Comparison of ENCODE assay signal across 2 cellular contexts in genomic region chr1:156869455-156869854, GRCh38.
TF ChIP-seq lines count a peak whose summit lies in the region.

No MANE protein-coding gene starts in this region.

TF ChIP-seq in IMR-90, 13 proteins besides CTCF, POLR2A, EP300 and RAD21:
- TF ChIP-seq MAZ (IDR thresholded peaks at IDR 0.05; ENCODE audit: borderline replicate concordance, low read depth, low read length) (no peak), MXI1 (IDR thresholded peaks at IDR 0.05; ENCODE audit: borderline replicate concordance, low read depth, low read length) (no peak), SMC3 (IDR thresholded peaks at IDR 0.05; ENCODE audit: low read depth, low read length) (no peak), NFE2L2 (IDR thresholded peaks at IDR 0.05; ENCODE audit: low read depth, low read length) (no peak), MAFK (IDR thresholded peaks at IDR 0.05; ENCODE audit: low read depth, low read length) (no peak), CEBPB (IDR thresholded peaks at IDR 0.05; ENCODE audit: low read depth, low read length) (no peak), RFX5 (IDR thresholded peaks at IDR 0.05; ENCODE audit: low read depth, low read length) (no peak), BHLHE40 (IDR thresholded peaks at IDR 0.05; ENCODE audit: low read depth, low read length) (no peak), RCOR1 (IDR thresholded peaks at IDR 0.05; ENCODE audit: insufficient replicate concordance, low read length) (no peak), FOS (IDR thresholded peaks at IDR 0.05; ENCODE audit: low read depth, low read length) (no peak), CHD1 (IDR thresholded peaks at IDR 0.05; ENCODE audit: low read depth, low read length) (no peak)
- TF ChIP-seq, protein P1, sequence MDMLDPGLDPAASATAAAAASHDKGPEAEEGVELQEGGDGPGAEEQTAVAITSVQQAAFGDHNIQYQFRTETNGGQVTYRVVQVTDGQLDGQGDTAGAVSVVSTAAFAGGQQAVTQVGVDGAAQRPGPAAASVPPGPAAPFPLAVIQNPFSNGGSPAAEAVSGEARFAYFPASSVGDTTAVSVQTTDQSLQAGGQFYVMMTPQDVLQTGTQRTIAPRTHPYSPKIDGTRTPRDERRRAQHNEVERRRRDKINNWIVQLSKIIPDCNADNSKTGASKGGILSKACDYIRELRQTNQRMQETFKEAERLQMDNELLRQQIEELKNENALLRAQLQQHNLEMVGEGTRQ (IDR thresholded peaks at IDR 0.05; ENCODE audit: low read depth, low read length): no peak
- TF ChIP-seq, protein P2, sequence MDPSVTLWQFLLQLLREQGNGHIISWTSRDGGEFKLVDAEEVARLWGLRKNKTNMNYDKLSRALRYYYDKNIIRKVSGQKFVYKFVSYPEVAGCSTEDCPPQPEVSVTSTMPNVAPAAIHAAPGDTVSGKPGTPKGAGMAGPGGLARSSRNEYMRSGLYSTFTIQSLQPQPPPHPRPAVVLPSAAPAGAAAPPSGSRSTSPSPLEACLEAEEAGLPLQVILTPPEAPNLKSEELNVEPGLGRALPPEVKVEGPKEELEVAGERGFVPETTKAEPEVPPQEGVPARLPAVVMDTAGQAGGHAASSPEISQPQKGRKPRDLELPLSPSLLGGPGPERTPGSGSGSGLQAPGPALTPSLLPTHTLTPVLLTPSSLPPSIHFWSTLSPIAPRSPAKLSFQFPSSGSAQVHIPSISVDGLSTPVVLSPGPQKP (IDR thresholded peaks at IDR 0.05; ENCODE audit: borderline replicate concordance, low read depth, low read length): no peak
TF ChIP-seq in IMR-90: peak in this region for 0.

TF ChIP-seq in K562, 482 proteins besides CTCF, POLR2A, EP300 and RAD21 (continues in another document):
- no peak for TF ChIP-seq ELF1 (tag; IDR thresholded peaks at IDR 0.05)
- no peak for TF ChIP-seq ZNF79 (CRISPR knock-in tag; IDR thresholded peaks at IDR 0.05; ENCODE audit: low read depth)
- TF ChIP-seq JUND (IDR thresholded peaks at IDR 0.05; ENCODE audit: borderline replicate concordance, low read depth, low read length): 0 out of 2 replicates have a peak, but pooled peaks have one; percentile 8
- TF ChIP-seq JUND (tag; IDR thresholded peaks at IDR 0.05; ENCODE audit: borderline replicate concordance, low read depth, low read length): no peak; the same call in 2 of the 3 replicates
- TF ChIP-seq HES1 (IDR thresholded peaks at IDR 0.05; ENCODE audit: low read depth): no peak
- TF ChIP-seq KDM2B (CRISPR knock-in tag; IDR thresholded peaks at IDR 0.05): no peak
- no peak for TF ChIP-seq ZNF175 (CRISPR knock-in tag; IDR thresholded peaks at IDR 0.05; ENCODE audit: low read depth)
- no peak for TF ChIP-seq ZNF696 (CRISPR knock-in tag; conservative IDR thresholded peaks at IDR 0.05)
- TF ChIP-seq, protein P3, sequence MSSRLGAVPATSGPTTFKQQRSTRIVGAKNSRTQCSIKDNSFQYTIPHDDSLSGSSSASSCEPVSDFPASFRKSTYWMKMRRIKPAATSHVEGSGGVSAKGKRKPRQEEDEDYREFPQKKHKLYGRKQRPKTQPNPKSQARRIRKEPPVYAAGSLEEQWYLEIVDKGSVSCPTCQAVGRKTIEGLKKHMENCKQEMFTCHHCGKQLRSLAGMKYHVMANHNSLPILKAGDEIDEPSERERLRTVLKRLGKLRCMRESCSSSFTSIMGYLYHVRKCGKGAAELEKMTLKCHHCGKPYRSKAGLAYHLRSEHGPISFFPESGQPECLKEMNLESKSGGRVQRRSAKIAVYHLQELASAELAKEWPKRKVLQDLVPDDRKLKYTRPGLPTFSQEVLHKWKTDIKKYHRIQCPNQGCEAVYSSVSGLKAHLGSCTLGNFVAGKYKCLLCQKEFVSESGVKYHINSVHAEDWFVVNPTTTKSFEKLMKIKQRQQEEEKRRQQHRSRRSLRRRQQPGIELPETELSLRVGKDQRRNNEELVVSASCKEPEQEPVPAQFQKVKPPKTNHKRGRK (tag; IDR thresholded peaks at IDR 0.05): no peak
- no peak for TF ChIP-seq ZNF3 (CRISPR knock-in tag; IDR thresholded peaks at IDR 0.05)
- TF ChIP-seq TEAD2 (tag; IDR thresholded peaks at IDR 0.05): no peak
- TF ChIP-seq BRCA1 (IDR thresholded peaks at IDR 0.05): no peak
- TF ChIP-seq BRCA1 (CRISPR knock-in tag; IDR thresholded peaks at IDR 0.05): no peak
- no peak for TF ChIP-seq MGA (IDR thresholded peaks at IDR 0.05)
- TF ChIP-seq TBL1XR1 (IDR thresholded peaks at IDR 0.05; ENCODE audit: low read length in 2 of 2): no peak
- TF ChIP-seq MEIS2 (IDR thresholded peaks at IDR 0.05; ENCODE audit: partially characterized antibody): peak; percentile 30
- no peak for TF ChIP-seq SIN3A (IDR thresholded peaks at IDR 0.05; ENCODE audit: borderline replicate concordance in 2 of 2, control insufficient read depth in 1 of 2, low read depth in 2 of 2, low read length in 2 of 2)
- TF ChIP-seq, protein P4, sequence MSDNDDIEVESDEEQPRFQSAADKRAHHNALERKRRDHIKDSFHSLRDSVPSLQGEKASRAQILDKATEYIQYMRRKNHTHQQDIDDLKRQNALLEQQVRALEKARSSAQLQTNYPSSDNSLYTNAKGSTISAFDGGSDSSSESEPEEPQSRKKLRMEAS (CRISPR knock-in tag; IDR thresholded peaks at IDR 0.05): no peak
- no peak for TF ChIP-seq SNIP1 (IDR thresholded peaks at IDR 0.05; ENCODE audit: low read depth)
- TF ChIP-seq ZBTB7A (IDR thresholded peaks at IDR 0.05; ENCODE audit: borderline replicate concordance, control insufficient read depth, low read depth, low read length): no peak
- TF ChIP-seq, protein P5, sequence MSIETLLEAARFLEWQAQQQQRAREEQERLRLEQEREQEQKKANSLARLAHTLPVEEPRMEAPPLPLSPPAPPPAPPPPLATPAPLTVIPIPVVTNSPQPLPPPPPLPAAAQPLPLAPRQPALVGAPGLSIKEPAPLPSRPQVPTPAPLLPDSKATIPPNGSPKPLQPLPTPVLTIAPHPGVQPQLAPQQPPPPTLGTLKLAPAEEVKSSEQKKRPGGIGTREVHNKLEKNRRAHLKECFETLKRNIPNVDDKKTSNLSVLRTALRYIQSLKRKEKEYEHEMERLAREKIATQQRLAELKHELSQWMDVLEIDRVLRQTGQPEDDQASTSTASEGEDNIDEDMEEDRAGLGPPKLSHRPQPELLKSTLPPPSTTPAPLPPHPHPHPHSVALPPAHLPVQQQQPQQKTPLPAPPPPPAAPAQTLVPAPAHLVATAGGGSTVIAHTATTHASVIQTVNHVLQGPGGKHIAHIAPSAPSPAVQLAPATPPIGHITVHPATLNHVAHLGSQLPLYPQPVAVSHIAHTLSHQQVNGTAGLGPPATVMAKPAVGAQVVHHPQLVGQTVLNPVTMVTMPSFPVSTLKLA (conservative IDR thresholded peaks at IDR 0.05): no peak
- 0 out of 2 replicates have a peak, but pooled peaks have one; percentile 11 for TF ChIP-seq KLF16 (IDR thresholded peaks at IDR 0.05)
- no peak for TF ChIP-seq KDM4B (IDR thresholded peaks at IDR 0.05; ENCODE audit: borderline replicate concordance in 2 of 2, low read depth in 1 of 2)
- TF ChIP-seq PYGO2 (tag; IDR thresholded peaks at IDR 0.05): no peak
- no peak for TF ChIP-seq PHF20 (IDR thresholded peaks at IDR 0.05; ENCODE audit: partially characterized antibody)
- no peak for TF ChIP-seq NRF1 (conservative IDR thresholded peaks at IDR 0.05 in 1 of 2, IDR thresholded peaks at IDR 0.05 in 1 of 2)
- TF ChIP-seq ZNF507 (tag; conservative IDR thresholded peaks at IDR 0.05): no peak
- no peak for TF ChIP-seq FOXM1 (IDR thresholded peaks at IDR 0.05; ENCODE audit: low read depth)
- no peak for TF ChIP-seq FOXM1 (CRISPR knock-in tag; IDR thresholded peaks at IDR 0.05; ENCODE audit: low read depth)
- TF ChIP-seq HINFP (tag; conservative IDR thresholded peaks at IDR 0.05; ENCODE audit: low read depth): no peak
- TF ChIP-seq MEF2A (IDR thresholded peaks at IDR 0.05; ENCODE audit: control insufficient read depth, low read depth, low read length): no peak
